20 cellular contexts compared by ENCODE assay signal in the genomic region with DNA sequence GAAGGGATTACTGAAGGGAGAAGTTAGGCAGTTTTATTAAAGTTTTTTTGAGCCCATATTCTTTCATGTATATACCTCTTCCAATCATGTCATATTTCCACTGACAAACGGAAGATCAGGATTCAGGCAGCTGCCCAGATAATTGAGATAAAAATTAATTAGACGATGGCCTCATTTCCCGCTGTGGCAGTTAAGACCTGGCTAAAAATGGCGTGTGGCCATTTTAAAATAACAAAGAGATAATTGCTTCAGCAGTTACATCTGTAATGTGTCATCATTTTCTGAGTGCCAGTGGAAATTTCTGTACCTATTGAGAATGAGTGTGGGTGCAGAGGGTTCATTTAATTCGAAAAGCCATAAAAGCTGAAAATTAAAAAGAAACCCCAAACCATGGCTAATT.
DNase-seq lines count a peak whose midpoint lies in the region; FAIRE-seq and TF ChIP-seq lines count a peak whose summit lies in the region.
"Had no signal": no experiment of that assay in that cellular context is flagged by ENCODE, and none has a peak within 500 bp of the region (broad histone marks: within the 10 kb centered on the region; RNA-seq: fewer than 3 reads in every experiment).

No MANE protein-coding gene starts in this region.

- 89% methylated on average over 5 of the region's 5 CpGs; no CpG with 5 or more reads in 1 of the 2 experiments for WGBS in H1 (ENCODE audit: extremely low coverage in 1 of 2, insufficient coverage in 1 of 2, insufficient read length in 1 of 2, insufficient replicate concordance in 2 of 2, low coverage in 1 of 2, low lambda C conversion rate in 2 of 2, missing lambda C conversion rate in 1 of 2), 2 experiments
- WGBS in testis, 2 donors, result 75 to 77% methylated on average over 5 of the region's 5 CpGs

- no peak overlapping the region for H3K23ac ChIP-seq in H1 (ENCODE audit: insufficient read length)

- H2BK5ac ChIP-seq in H1 (ENCODE audit: low read depth, low read length), result no peak overlapping the region

- no peak for TF ChIP-seq CTCF in H1 (IDR thresholded peaks at IDR 0.05; ENCODE audit: control extremely low read depth in 1 of 3, insufficient read depth in 1 of 3, low read depth in 1 of 3, low read length in 3 of 3)
- TF ChIP-seq CTCF in testis (IDR thresholded peaks at IDR 0.05), result no peak

- H3K56ac ChIP-seq in H1 (replicated peaks; ENCODE audit: insufficient read length, low read depth, low read length), result no peak overlapping the region

- TF ChIP-seq RAD21 in H1 (IDR thresholded peaks at IDR 0.05 in 1 of 2, conservative IDR thresholded peaks at IDR 0.05 in 1 of 2; ENCODE audit: low read depth in 2 of 2, low read length in 2 of 2), result no peak

- H3K23me2 ChIP-seq in H1 (ENCODE audit: low read depth, low read length), result no peaks in the 10 kb centered on the region

- H3K27me3 ChIP-seq in H1 (replicated peaks in 1 of 4; ENCODE audit: control insufficient read depth in 3 of 4, extremely low read depth in 1 of 4, insufficient read depth in 3 of 4, low read length in 3 of 4), result no peaks in the 10 kb centered on the region; a peak in 1 of 7 replicates
- no peaks in the 10 kb centered on the region for H3K27me3 ChIP-seq in testis
- H3K27me3 ChIP-seq: BE2C had no signal

- H3K4me1 ChIP-seq in H1 (replicated peaks in 1 of 4; ENCODE audit: control insufficient read depth in 3 of 4, insufficient read depth in 4 of 4, low read length in 3 of 4) (peaks cover 0 to 5% (median 0%) of the 10 kb centered on the region in 4 experiments; a peak in 2 of 7 replicates), testis (no peaks in the 10 kb centered on the region)
- H3K4me1 ChIP-seq: A549, BE2C had no signal

- H4K91ac ChIP-seq in H1 (replicated peaks; ENCODE audit: insufficient read length, low read length), result no peak overlapping the region

- H2BK120ac ChIP-seq in H1 (replicated peaks; ENCODE audit: low read depth, low read length), result no peak overlapping the region

- no peak overlapping the region; the same call in 1 of the 2 replicates for H2AFZ ChIP-seq in H1 (ENCODE audit: low read length)

- TF ChIP-seq POLR2A in H1 (IDR thresholded peaks at IDR 0.05; ENCODE audit: control extremely low read depth in 1 of 2, low read depth in 2 of 2, low read length in 2 of 2) (no peak), testis (IDR thresholded peaks at IDR 0.05) (no peak)

- H3K4me2 ChIP-seq in H1 (ENCODE audit: insufficient read depth in 1 of 2, low read depth in 2 of 2, low read length in 2 of 2), result no peak overlapping the region
- H3K4me2 ChIP-seq: A549 had no signal

- no peak overlapping the region for H4K8ac ChIP-seq in H1 (ENCODE audit: extremely low read depth, insufficient read depth, low read length)

- H3K36me3 ChIP-seq in H1 (ENCODE audit: control insufficient read depth in 2 of 4, insufficient read depth in 4 of 4, low read length in 3 of 4), result no peaks in the 10 kb centered on the region
- no peaks in the 10 kb centered on the region for H3K36me3 ChIP-seq in testis (ENCODE audit: low read depth, missing control alignments)
- H3K36me3 ChIP-seq: BE2C had no signal

- H3K9me3 ChIP-seq in H1 (ENCODE audit: insufficient read depth in 2 of 2, low read depth in 1 of 2, low read length in 1 of 2) (no peaks in the 10 kb centered on the region), testis (no peaks in the 10 kb centered on the region)
- H3K9me3 ChIP-seq: A549, BE2C had no signal

- H3K18ac ChIP-seq in H1 (ENCODE audit: extremely low read depth, low read length), result no peak overlapping the region

- H3K4ac ChIP-seq in H1 (replicated peaks; ENCODE audit: insufficient read length, low read depth, low read length), result no peak overlapping the region

- intact Hi-C loops in testis (cut with DNase I; ENCODE audit: low total_unique reads), result no loop called here

- H2BK12ac ChIP-seq in H1 (ENCODE audit: low read depth, low read length), result no peak overlapping the region

- no peaks in the 10 kb centered on the region for H3K79me2 ChIP-seq in H1 (ENCODE audit: control insufficient read depth in 1 of 2, insufficient read depth in 2 of 2, low read length in 2 of 2)

- H3K27ac ChIP-seq in H1 (ENCODE audit: low read depth, low read length) (no peak overlapping the region), testis (no peak overlapping the region)
- H3K27ac ChIP-seq: A549, C4-2B had no signal

- DNase-seq in NCI-H1105 treated with DMSO at 0.1 percent for 48 hours (lab: John Stamatoyannopoulos, UW) (peak; percentile 48), NCI-H748 treated with DMSO at 0.1 percent for 48 hours (lab: John Stamatoyannopoulos, UW) (peak; percentile 75), H1 (ENCODE audit: low read depth in 1 of 2, low spot score in 2 of 2) (no peak), NCI-H774 (lab: John Stamatoyannopoulos, UW) (no peak), testis (no peak), middle frontal gyrus (ENCODE audit: extremely low spot score, low spot score) (no peak)
- DNase-seq: BE2C; CD4-positive, alpha-beta memory T cell; DMS153; DMS79 treated with DMSO at 0.1 percent for 48 hours; EL; HCEC 1CT; HFFc6 had no signal

- no peak for TF ChIP-seq EP300 in H1 (IDR thresholded peaks at IDR 0.05; ENCODE audit: borderline replicate concordance in 1 of 2, low read depth in 2 of 2, low read length in 2 of 2)

- no peaks in the 10 kb centered on the region for H4K20me1 ChIP-seq in H1 (replicated peaks in 1 of 2; ENCODE audit: control insufficient read depth in 1 of 2, insufficient read depth in 2 of 2, low read length in 2 of 2)

- H4K5ac ChIP-seq in H1 (ENCODE audit: insufficient read length, low read depth, low read length), result no peak overlapping the region

- CTCF ChIA-PET in H1 (lab: Charles Lee; ENCODE audit: partially characterized antibody), result interaction anchor here (0.6 to 1.6 kb wide), 2 partner anchors 14 to 61 kb away, joined by 3 to 8 read pairs; no protein-coding TSS in a partner anchor

- H3K14ac ChIP-seq in H1 (ENCODE audit: insufficient read length), result no peak overlapping the region

- no peaks in the 10 kb centered on the region for H3K79me1 ChIP-seq in H1 (ENCODE audit: low read depth, low read length)

- POLR2A ChIA-PET in H1 (lab: Charles Lee; ENCODE audit: partially characterized antibody), result no interaction called here

- no peak overlapping the region for H3K9ac ChIP-seq in H1 (replicated peaks in 1 of 4; ENCODE audit: extremely low read depth in 1 of 4, low read depth in 3 of 4, low read length in 3 of 4)

- H2BK20ac ChIP-seq in H1 (ENCODE audit: low read length), result no peak overlapping the region

- H3K4me3 ChIP-seq in H1 (ENCODE audit: extremely low read depth in 1 of 4, insufficient read depth in 2 of 4, low read depth in 3 of 4, low read length in 4 of 4) (no peak overlapping the region), testis (no peak overlapping the region)
- H3K4me3 ChIP-seq: A549 had no signal

- H2AK5ac ChIP-seq in H1 (ENCODE audit: low read depth, low read length), result peak overlapping the region; percentile 76; the same call in 1 of the 2 replicates

- no peak overlapping the region for H2BK15ac ChIP-seq in H1 (ENCODE audit: low read length)

- no peak for FAIRE-seq in H1 (lab: Jason Lieb, UNC)
- FAIRE-seq: A549, D721Med, G401.6, GM12891, HepG2, HTR-8/SVneo had no signal

TF ChIP-seq in H1, 55 proteins besides CTCF, POLR2A, EP300 and RAD21:
- no peak for TF ChIP-seq ZNF274 (IDR thresholded peaks at IDR 0.05; ENCODE audit: borderline replicate concordance, extremely low read depth, low read length)
- no peak for TF ChIP-seq SIX5 (IDR thresholded peaks at IDR 0.05; ENCODE audit: low read depth, low read length)
- no peak for TF ChIP-seq CHD1 (IDR thresholded peaks at IDR 0.05; ENCODE audit: low read depth, low read length)
- no peak for TF ChIP-seq KDM1A (IDR thresholded peaks at IDR 0.05; ENCODE audit: borderline replicate concordance, low read length)

Comparison
In these comparisons a context has a peak if more than half of its experiments do, and no peak if none do; other contexts are left out.
1. DNase-seq: peak in NCI-H1105 treated with DMSO at 0.1 percent for 48 hours (single experiment) and NCI-H748 treated with DMSO at 0.1 percent for 48 hours (single experiment); none in H1 (0 of 2), NCI-H774 (single experiment), testis (single experiment) and middle frontal gyrus (single experiment).